Comparison of ENCODE assay signal across 8 cellular contexts in genomic region chr16:4271176-4272113, GRCh38. TPM values are rescaled to one million over a fixed set of nuclear protein-coding genes. Genes with fewer than 3 reads are reported as not detected.
DNase-seq lines count a peak whose midpoint lies in the region; ATAC-seq and TF ChIP-seq lines count a peak whose summit lies in the region.

No MANE protein-coding gene starts in this region.

- H3K27me3 Mint-ChIP-seq in activated naive CD4-positive, alpha-beta T cell treated with anti-CD3 and anti-CD28 coated beads, Interleukin-2, amount 50 U/mL, for 24 hours, result no peaks in the 10 kb centered on the region
- H3K27me3 Mint-ChIP-seq in glutamatergic neuron (ENCODE audit: unreplicated experiment), result peaks cover 14% of the 10 kb centered on the region
- H3K27me3 Mint-ChIP-seq in osteocyte (ENCODE audit: unreplicated experiment), result no peaks in the 10 kb centered on the region

- POLR2A ChIA-PET in HEK293 (lab: Yijun Ruan, JAX), result interaction anchor here (0.6 to 4.4 kb wide), 14 partner anchors 9 to 312 kb away, joined by 3 to 45 read pairs (median 3); no protein-coding TSS in a partner anchor

- peaks cover 6% of the 10 kb centered on the region for H3K4me1 ChIP-seq in HEK293 (ENCODE audit: control insufficient read depth, insufficient read depth, low read length)
- H3K4me1 ChIP-seq in thoracic aorta (ENCODE audit: control insufficient read depth in 1 of 2, low read depth in 2 of 2), result peaks cover 5 to 13% of the 10 kb centered on the region in 2 donors

- peaks cover 14% of the 10 kb centered on the region for H3K4me1 Mint-ChIP-seq in activated naive CD4-positive, alpha-beta T cell treated with anti-CD3 and anti-CD28 coated beads, Interleukin-2, amount 50 U/mL, for 24 hours
- H3K4me1 Mint-ChIP-seq in glutamatergic neuron (ENCODE audit: low read depth, unreplicated experiment), result peaks cover 2% of the 10 kb centered on the region
- peaks cover 6% of the 10 kb centered on the region for H3K4me1 Mint-ChIP-seq in osteocyte (ENCODE audit: unreplicated experiment)

- in situ Hi-C loops in G401 (cut with HindIII; ENCODE audit: low sequenced_read_pairs), result no loop called here

- peak; percentile 71 for ATAC-seq in thoracic aorta (ENCODE audit: insufficient number of reproducible peaks, low FRiP score, low read depth)

- H3K4me3 Mint-ChIP-seq in activated naive CD4-positive, alpha-beta T cell treated with anti-CD3 and anti-CD28 coated beads, Interleukin-2, amount 50 U/mL, for 24 hours, result peak overlapping the region; percentile 89
- H3K4me3 Mint-ChIP-seq in glutamatergic neuron (ENCODE audit: unreplicated experiment), result peak overlapping the region; percentile 87
- peak overlapping the region; percentile 81 for H3K4me3 Mint-ChIP-seq in osteocyte (ENCODE audit: unreplicated experiment)

- H3K9ac ChIP-seq in SK-N-MC (ENCODE audit: insufficient read length), result peak overlapping the region; percentile 98

- no peaks in the 10 kb centered on the region for H3K27me3 ChIP-seq in thoracic aorta (replicated peaks; ENCODE audit: insufficient read depth)

- H3K36me3 ChIP-seq in HEK293 (ENCODE audit: control insufficient read depth in 2 of 2, insufficient read depth in 1 of 2, low read length in 2 of 2) (peaks cover 0 to 3% of the 10 kb centered on the region in 2 experiments; a peak in 2 of 3 replicates), SK-N-MC (ENCODE audit: insufficient read depth, low read length) (peaks cover 11% of the 10 kb centered on the region), thoracic aorta (no peaks in the 10 kb centered on the region)

- H3K27ac ChIP-seq in HEK293 (ENCODE audit: extremely low read depth, low read depth, low read length) (peak overlapping the region; percentile 97), SK-N-MC (peak overlapping the region; percentile 98), thoracic aorta (peak overlapping the region; percentile 44 to 73)

- CTCF ChIA-PET in HEK293 (lab: Yijun Ruan, JAX), result interaction anchor here (0.7 to 4.6 kb wide), 9 partner anchors 10 to 1292 kb away, joined by 3 to 32 read pairs (median 5); no protein-coding TSS in a partner anchor

- TF ChIP-seq CTCF in HEK293 (tag by site-specific recombination; IDR thresholded peaks at IDR 0.05) (peak; percentile 43), glutamatergic neuron (IDR thresholded peaks at IDR 0.05; ENCODE audit: partially characterized antibody, unreplicated experiment) (no peak), osteocyte (IDR thresholded peaks at IDR 0.05) (peak; percentile 38), thoracic aorta (IDR thresholded peaks at IDR 0.05) (no peak)

- H3K4me3 ChIP-seq in HEK293 (ENCODE audit: low read depth, low read length) (peak overlapping the region; percentile 57), SK-N-MC (peak overlapping the region; percentile 99), thoracic aorta (peak overlapping the region; percentile 90)

- no peaks in the 10 kb centered on the region for H3K9me3 Mint-ChIP-seq in activated naive CD4-positive, alpha-beta T cell treated with anti-CD3 and anti-CD28 coated beads, Interleukin-2, amount 50 U/mL, for 24 hours
- H3K9me3 Mint-ChIP-seq in glutamatergic neuron (ENCODE audit: unreplicated experiment) (peaks cover 7% of the 10 kb centered on the region), osteocyte (ENCODE audit: unreplicated experiment) (no peaks in the 10 kb centered on the region)

- H3K36me3 Mint-ChIP-seq in activated naive CD4-positive, alpha-beta T cell treated with anti-CD3 and anti-CD28 coated beads, Interleukin-2, amount 50 U/mL, for 24 hours, result no peaks in the 10 kb centered on the region
- H3K36me3 Mint-ChIP-seq in glutamatergic neuron (ENCODE audit: unreplicated experiment) (no peaks in the 10 kb centered on the region), osteocyte (ENCODE audit: unreplicated experiment) (no peaks in the 10 kb centered on the region)

- H3K27ac Mint-ChIP-seq in activated naive CD4-positive, alpha-beta T cell treated with anti-CD3 and anti-CD28 coated beads, Interleukin-2, amount 50 U/mL, for 24 hours, result peak overlapping the region; percentile 95
- H3K27ac Mint-ChIP-seq in glutamatergic neuron (ENCODE audit: unreplicated experiment), result peak overlapping the region; percentile 82
- H3K27ac Mint-ChIP-seq in osteocyte (ENCODE audit: unreplicated experiment), result peak overlapping the region; percentile 67

- DNase-seq in G401 (ENCODE audit: low spot score) (peak; percentile 93), MV-4-11 (lab: John Stamatoyannopoulos, UW) (peak; percentile 89), SK-N-MC (ENCODE audit: low read depth, low spot score) (peak; percentile 70), glutamatergic neuron (peak; percentile 94), osteocyte (ENCODE audit: extremely low spot score, unreplicated experiment) (peak; percentile 96), thoracic aorta (ENCODE audit: low spot score) (peak; percentile 77)

- H3K9me3 ChIP-seq in HEK293 (ENCODE audit: control insufficient read depth, insufficient read depth, low read depth, low read length), result no peaks in the 10 kb centered on the region
- H3K9me3 ChIP-seq in SK-N-MC (ENCODE audit: low read depth, low read length), result no peaks in the 10 kb centered on the region
- no peaks in the 10 kb centered on the region for H3K9me3 ChIP-seq in thoracic aorta

TF ChIP-seq in HEK293, 187 proteins besides CTCF, POLR2A, EP300 and RAD21 (continues in another document):
- TF ChIP-seq ZNF658 (tag by site-specific recombination; IDR thresholded peaks at IDR 0.05) (no peak), ZNF677 (tag by site-specific recombination; IDR thresholded peaks at IDR 0.05) (no peak), ZNF174 (tag by site-specific recombination; IDR thresholded peaks at IDR 0.05) (no peak), ZNF354C (tag by site-specific recombination; IDR thresholded peaks at IDR 0.05; ENCODE audit: borderline replicate concordance, low read depth) (no peak), ZNF530 (tag by site-specific recombination; IDR thresholded peaks at IDR 0.05; ENCODE audit: low read depth) (no peak), ZNF184 (tag by site-specific recombination; IDR thresholded peaks at IDR 0.05) (no peak), ZNF274 (IDR thresholded peaks at IDR 0.05; ENCODE audit: low read length) (no peak), ZNF274 (tag by site-specific recombination; IDR thresholded peaks at IDR 0.05; ENCODE audit: borderline replicate concordance) (no peak), OVOL3 (tag by site-specific recombination; IDR thresholded peaks at IDR 0.05) (0 out of 2 replicates have a peak, but pooled peaks have one; percentile 68), ZNF747 (tag by site-specific recombination; IDR thresholded peaks at IDR 0.05) (no peak), ZNF223 (tag by site-specific recombination; IDR thresholded peaks at IDR 0.05) (no peak; the same call in 1 of the 2 replicates), ZNF76 (tag by site-specific recombination; IDR thresholded peaks at IDR 0.05; ENCODE audit: borderline replicate concordance, low read depth) (peak; percentile 99), SALL2 (tag by site-specific recombination; IDR thresholded peaks at IDR 0.05; ENCODE audit: borderline replicate concordance) (no peak), ZNF292 (tag by site-specific recombination; IDR thresholded peaks at IDR 0.05; ENCODE audit: borderline replicate concordance, low read depth) (no peak), EGR2 (tag by site-specific recombination; IDR thresholded peaks at IDR 0.05; ENCODE audit: low read depth) (peak; percentile 76), ZNF335 (tag by site-specific recombination; conservative IDR thresholded peaks at IDR 0.05) (peak; percentile 99), ZNF404 (tag by site-specific recombination; IDR thresholded peaks at IDR 0.05) (no peak), ZNF202 (tag by site-specific recombination; IDR thresholded peaks at IDR 0.05; ENCODE audit: borderline replicate concordance) (no peak), KLF7 (tag by site-specific recombination; IDR thresholded peaks at IDR 0.05; ENCODE audit: borderline replicate concordance) (peak; percentile 48; the same call in 1 of the 2 replicates), BCL11A (tag by site-specific recombination; IDR thresholded peaks at IDR 0.05; ENCODE audit: low read depth) (no peak)
- TF ChIP-seq, protein P1, sequence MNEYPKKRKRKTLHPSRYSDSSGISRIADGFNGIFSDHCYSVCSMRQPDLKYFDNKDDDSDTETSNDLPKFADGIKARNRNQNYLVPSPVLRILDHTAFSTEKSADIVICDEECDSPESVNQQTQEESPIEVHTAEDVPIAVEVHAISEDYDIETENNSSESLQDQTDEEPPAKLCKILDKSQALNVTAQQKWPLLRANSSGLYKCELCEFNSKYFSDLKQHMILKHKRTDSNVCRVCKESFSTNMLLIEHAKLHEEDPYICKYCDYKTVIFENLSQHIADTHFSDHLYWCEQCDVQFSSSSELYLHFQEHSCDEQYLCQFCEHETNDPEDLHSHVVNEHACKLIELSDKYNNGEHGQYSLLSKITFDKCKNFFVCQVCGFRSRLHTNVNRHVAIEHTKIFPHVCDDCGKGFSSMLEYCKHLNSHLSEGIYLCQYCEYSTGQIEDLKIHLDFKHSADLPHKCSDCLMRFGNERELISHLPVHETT (tag by site-specific recombination; IDR thresholded peaks at IDR 0.05), result peak; percentile 66
- TF ChIP-seq, protein P2, sequence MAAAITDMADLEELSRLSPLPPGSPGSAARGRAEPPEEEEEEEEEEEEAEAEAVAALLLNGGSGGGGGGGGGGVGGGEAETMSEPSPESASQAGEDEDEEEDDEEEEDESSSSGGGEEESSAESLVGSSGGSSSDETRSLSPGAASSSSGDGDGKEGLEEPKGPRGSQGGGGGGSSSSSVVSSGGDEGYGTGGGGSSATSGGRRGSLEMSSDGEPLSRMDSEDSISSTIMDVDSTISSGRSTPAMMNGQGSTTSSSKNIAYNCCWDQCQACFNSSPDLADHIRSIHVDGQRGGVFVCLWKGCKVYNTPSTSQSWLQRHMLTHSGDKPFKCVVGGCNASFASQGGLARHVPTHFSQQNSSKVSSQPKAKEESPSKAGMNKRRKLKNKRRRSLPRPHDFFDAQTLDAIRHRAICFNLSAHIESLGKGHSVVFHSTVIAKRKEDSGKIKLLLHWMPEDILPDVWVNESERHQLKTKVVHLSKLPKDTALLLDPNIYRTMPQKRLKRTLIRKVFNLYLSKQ (tag by site-specific recombination; IDR thresholded peaks at IDR 0.05; ENCODE audit: borderline replicate concordance), result no peak

RNA-seq across cellular contexts. Expression of gene TFAP4, which starts 1.4 kb away (rescaled TPM):
- total RNA-seq in G401 (2014; rRNA removed; shearing (Covaris generic)), result 14.5 and 38.3 TPM in 2 replicates
- total RNA-seq in glutamatergic neuron (ENCODE audit: unreplicated experiment), result 13.0 TPM
- 8.0 and 10.8 TPM in 2 replicates for total RNA-seq in osteocyte
- total RNA-seq in thoracic aorta, result 1 to 10 TPM; 3.5 to 7.6 TPM

RNA-seq across cellular contexts. Expression of gene SRL, which starts 29.6 kb away (rescaled TPM):
- total RNA-seq in G401 (2014; rRNA removed; shearing (Covaris generic)), result 0.07 and 0.37 TPM in 2 replicates
- total RNA-seq in glutamatergic neuron (ENCODE audit: unreplicated experiment), result 0.37 TPM
- total RNA-seq in osteocyte, result not detected in 2 replicates
- 1 to 10 TPM in 1 of 2 donors, under 1 TPM in 1; 0.68 to 1.1 TPM for total RNA-seq in thoracic aorta

RNA-seq across cellular contexts. Expression of gene GLIS2, which starts 44.4 kb away (rescaled TPM):
- 0.44 and 0.80 TPM in 2 replicates for total RNA-seq in G401 (2014; rRNA removed; shearing (Covaris generic))
- total RNA-seq in glutamatergic neuron (ENCODE audit: unreplicated experiment) (16.5 TPM), osteocyte (58.6 and 59.9 TPM in 2 replicates), thoracic aorta (10 to 100 TPM; 19.5 to 32.9 TPM)

Comparison
In these comparisons a context has a peak if more than half of its experiments do, and no peak if none do; other contexts are left out.
1. Peak in every context shown above with its lines: DNase-seq, ATAC-seq, H3K4me3 ChIP-seq and H3K27ac ChIP-seq.
2. CTCF ChIP-seq: peak in HEK293 (single experiment) and osteocyte (single experiment); none in glutamatergic neuron (single experiment) and thoracic aorta (single experiment).